ENCODE assay signal across 8 cellular contexts in genomic region chr11:6234314-6235031, GRCh38. TPM values are rescaled to one million over a fixed set of nuclear protein-coding genes. Genes with fewer than 3 reads are reported as not detected.
DNase-seq lines count a peak whose midpoint lies in the region; ATAC-seq and TF ChIP-seq lines count a peak whose summit lies in the region.

TSS of gene FHIP1B (minus strand) at chr11:6234636. CDS start at chr11:6224516, 10,120 bp downstream.

- peaks cover 45% of the 10 kb centered on the region for H3K4me1 Mint-ChIP-seq in activated naive CD8-positive, alpha-beta T cell (ENCODE audit: low read depth)

- peaks cover under 1% of the 10 kb centered on the region for H3K36me3 Mint-ChIP-seq in activated naive CD8-positive, alpha-beta T cell

- peak within 1 kb of the TSS; percentile 100 for H3K4me3 Mint-ChIP-seq in activated naive CD8-positive, alpha-beta T cell

- no peaks in the 10 kb centered on the region for H3K9me3 ChIP-seq in thoracic aorta

- H3K27me3 Mint-ChIP-seq in activated naive CD8-positive, alpha-beta T cell: no peaks in the 10 kb centered on the region

- peaks cover 8 to 18% of the 10 kb centered on the region in 2 donors for H3K4me1 ChIP-seq in thoracic aorta (ENCODE audit: control insufficient read depth in 1 of 2, low read depth in 2 of 2)

- H3K27ac Mint-ChIP-seq in activated naive CD8-positive, alpha-beta T cell: peak within 1 kb of the TSS; percentile 96

- peak; percentile 99 for DNase-seq in NCI-H1092 treated with DMSO at 0.1 percent for 48 hours (lab: John Stamatoyannopoulos, UW)
- DNase-seq in SKM-1 treated with dmso at 0.1 percent for 144 hours (lab: John Stamatoyannopoulos, UW; ENCODE audit: unreplicated experiment): peak; percentile 99
- DNase-seq in glomerular visceral epithelial cell (ENCODE audit: extremely low spot score): peak; percentile 100
- peak; percentile 93 for DNase-seq in omental fat pad (ENCODE audit: low spot score)
- peak; percentile 100 for DNase-seq in thoracic aorta (ENCODE audit: low spot score)

- no peaks in the 10 kb centered on the region for H3K9me3 Mint-ChIP-seq in activated naive CD8-positive, alpha-beta T cell (ENCODE audit: low read depth)

- TF ChIP-seq CTCF in omental fat pad (IDR thresholded peaks at IDR 0.05) (no peak), thoracic aorta (IDR thresholded peaks at IDR 0.05) (no peak)

- peak within 1 kb of the TSS; percentile 81 to 89 for H3K27ac ChIP-seq in thoracic aorta

- H3K4me3 ChIP-seq in GM08714 (ENCODE audit: low read length) (peak within 1 kb of the TSS; percentile 81), thoracic aorta (peak within 1 kb of the TSS; percentile 93)

- no peaks in the 10 kb centered on the region for H3K27me3 ChIP-seq in thoracic aorta (replicated peaks; ENCODE audit: insufficient read depth)

- peak; percentile 96 for ATAC-seq in HG02610 (IDR thresholded peaks at IDR 0.05; ENCODE audit: unreplicated experiment)
- ATAC-seq in omental fat pad (ENCODE audit: low FRiP score): peak; percentile 98
- peak; percentile 99 for ATAC-seq in thoracic aorta (ENCODE audit: insufficient number of reproducible peaks, low FRiP score, low read depth)

- no peaks in the 10 kb centered on the region for H3K36me3 ChIP-seq in thoracic aorta

RNA-seq across cellular contexts. Expression of gene FHIP1B, which starts in this region (rescaled TPM):
- total RNA-seq in omental fat pad: 10 to 100 TPM; 23.8 to 50.9 (median 43.9) TPM
- total RNA-seq in thoracic aorta: 10 to 100 TPM; 53.4 to 63.2 TPM

Comparison
In these comparisons a context has a peak if more than half of its experiments do, and no peak if none do; other contexts are left out.
1. Peak in every context shown above with its lines: DNase-seq, ATAC-seq, H3K4me3 ChIP-seq and H3K27ac ChIP-seq.